22 cellular contexts compared by ENCODE assay signal in genomic region chr9:89364664-89365531, GRCh38. TPM values are rescaled to one million over a fixed set of nuclear protein-coding genes. Genes with fewer than 3 reads are reported as not detected.
A peak's percentile ranks its signal among the peaks of the same experiment; 100 is the strongest.
DNase-seq lines count a peak whose midpoint lies in the region; ATAC-seq and TF ChIP-seq lines count a peak whose summit lies in the region.
"Had no signal": no experiment of that assay in that cellular context is flagged by ENCODE, and none has a peak within 500 bp of the region (broad histone marks: within the 10 kb centered on the region; RNA-seq: fewer than 3 reads in every experiment).

No MANE protein-coding gene starts in this region.

- TF ChIP-seq CTCF in RWPE2 (IDR thresholded peaks at IDR 0.05; ENCODE audit: poor library complexity, severe bottlenecking) (no peak), type B pancreatic cell (conservative IDR thresholded peaks at IDR 0.05) (no peak)

- peaks cover 15% of the 10 kb centered on the region for H3K4me1 Mint-ChIP-seq in activated T-cell treated with anti-CD3 and anti-CD28 coated beads, Interleukin-2, amount 50 U/mL, for 24 hours (ENCODE audit: low read depth)
- peaks cover 3% of the 10 kb centered on the region for H3K4me1 Mint-ChIP-seq in type B pancreatic cell (ENCODE audit: unreplicated experiment)

- no peaks in the 10 kb centered on the region for H3K27me3 ChIP-seq in RWPE2 (ENCODE audit: insufficient read depth, poor library complexity, severe bottlenecking)
- H3K27me3 ChIP-seq: breast epithelium, dorsolateral prefrontal cortex, hepatocyte, ovary, SJCRH30 had no signal

- H3K9me3 Mint-ChIP-seq in activated T-cell treated with anti-CD3 and anti-CD28 coated beads, Interleukin-2, amount 50 U/mL, for 24 hours, result no peaks in the 10 kb centered on the region
- no peaks in the 10 kb centered on the region for H3K9me3 Mint-ChIP-seq in type B pancreatic cell
- H3K9me3 Mint-ChIP-seq: activated CD8-positive, alpha-beta T cell treated with anti-CD3 and anti-CD28 coated beads for 36 hours; stimulated activated naive B cell treated with anti-CD40 and anti-IgM and Interleukin-4, amounts not matched to agents 10 μg/mL and 1 μg/mL and 100 μg/mL, for 72 hours had no signal

- ATAC-seq in RWPE2 (ENCODE audit: low read depth) (0 out of 3 replicates have a peak, but pooled peaks have one; percentile 21), left lobe of liver (peak; percentile 9), HG03159 (IDR thresholded peaks at IDR 0.05; ENCODE audit: unreplicated experiment) (no peak), GM18505 (IDR thresholded peaks at IDR 0.05; ENCODE audit: unreplicated experiment) (no peak)
- ATAC-seq: activated CD8-positive, alpha-beta T cell treated with anti-CD3 and anti-CD28 coated beads for 36 hours; mucosa of descending colon; stimulated activated naive B cell treated with anti-CD40 and anti-IgM and Interleukin-4, amounts not matched to agents 10 μg/mL and 1 μg/mL and 100 μg/mL, for 72 hours had no signal

- H3K4me3 ChIP-seq in RWPE2 (ENCODE audit: severe bottlenecking), result no peak overlapping the region
- H3K4me3 ChIP-seq: breast epithelium, dorsolateral prefrontal cortex, hepatocyte, mucosa of descending colon, ovary, SJCRH30, skin epidermis had no signal

- no peak overlapping the region for H3K27ac ChIP-seq in RWPE2 (ENCODE audit: poor library complexity, severe bottlenecking)
- H3K27ac ChIP-seq: breast epithelium, hepatocyte, ovary, SJCRH30, skin epidermis had no signal

- H3K27me3 Mint-ChIP-seq in activated T-cell treated with anti-CD3 and anti-CD28 coated beads, Interleukin-2, amount 50 U/mL, for 24 hours, result no peaks in the 10 kb centered on the region
- no peaks in the 10 kb centered on the region for H3K27me3 Mint-ChIP-seq in type B pancreatic cell
- H3K27me3 Mint-ChIP-seq: activated CD8-positive, alpha-beta T cell treated with anti-CD3 and anti-CD28 coated beads for 36 hours; stimulated activated naive B cell treated with anti-CD40 and anti-IgM and Interleukin-4, amounts not matched to agents 10 μg/mL and 1 μg/mL and 100 μg/mL, for 72 hours had no signal

- no peak overlapping the region for H3K4me3 Mint-ChIP-seq in activated T-cell treated with anti-CD3 and anti-CD28 coated beads, Interleukin-2, amount 50 U/mL, for 24 hours
- peak overlapping the region; percentile 49 for H3K4me3 Mint-ChIP-seq in type B pancreatic cell
- H3K4me3 Mint-ChIP-seq: activated CD8-positive, alpha-beta T cell treated with anti-CD3 and anti-CD28 coated beads for 36 hours; stimulated activated naive B cell treated with anti-CD40 and anti-IgM and Interleukin-4, amounts not matched to agents 10 μg/mL and 1 μg/mL and 100 μg/mL, for 72 hours had no signal

- no peaks in the 10 kb centered on the region for H3K4me1 ChIP-seq in RWPE2 (ENCODE audit: insufficient read depth, poor library complexity, severe bottlenecking)
- H3K4me1 ChIP-seq: breast epithelium, SJCRH30 had no signal

- TF ChIP-seq POLR2A in GM18505 (IDR thresholded peaks at IDR 0.05; ENCODE audit: borderline replicate concordance, extremely low read depth, insufficient read depth, insufficient read length), result no peak

- peaks cover 19% of the 10 kb centered on the region for H3K36me3 ChIP-seq in RWPE2 (ENCODE audit: low read depth)
- H3K36me3 ChIP-seq: ovary had no signal

- H3K9me3 ChIP-seq in RWPE2 (ENCODE audit: severe bottlenecking), result no peaks in the 10 kb centered on the region
- H3K9me3 ChIP-seq: breast epithelium, mucosa of descending colon, ovary, SJCRH30 had no signal

- H3K36me3 Mint-ChIP-seq in activated T-cell treated with anti-CD3 and anti-CD28 coated beads, Interleukin-2, amount 50 U/mL, for 24 hours (ENCODE audit: low read depth), result peaks cover 48% of the 10 kb centered on the region
- H3K36me3 Mint-ChIP-seq in type B pancreatic cell, result peaks cover 4% of the 10 kb centered on the region

- DNase-seq in activated T-cell treated with anti-CD3 and anti-CD28 coated beads, Interleukin-2, amount 50 U/mL, for 24 hours, result no peak
- DNase-seq in activated T-cell treated with anti-CD3 and anti-CD28 coated beads for 4 hours (no peak), RWPE2 (ENCODE audit: low spot score) (peak; percentile 23), left lobe of liver (ENCODE audit: low spot score) (peak; percentile 39), type B pancreatic cell (ENCODE audit: extremely low spot score, unreplicated experiment) (no peak), SK-N-DZ (ENCODE audit: low spot score) (no peak)
- DNase-seq: activated CD8-positive, alpha-beta T cell treated with anti-CD3 and anti-CD28 coated beads for 36 hours; activated gamma-delta T cell treated with Interleukin-2 at 50 U/mL for 16 hours; KG1; kidney glomerular epithelial cell; mucosa of descending colon; NCI-H1105 treated with DMSO at 0.1 percent for 48 hours; NCI-H2227 treated with DMSO at 0.1 percent for 48 hours; SJCRH30; stimulated activated naive B cell treated with anti-CD40 and anti-IgM and Interleukin-4, amounts not matched to agents 10 μg/mL and 1 μg/mL and 100 μg/mL, for 72 hours had no signal

- peak overlapping the region; percentile 74 for H3K27ac Mint-ChIP-seq in activated T-cell treated with anti-CD3 and anti-CD28 coated beads, Interleukin-2, amount 50 U/mL, for 24 hours
- peak overlapping the region; percentile 77 for H3K27ac Mint-ChIP-seq in type B pancreatic cell
- H3K27ac Mint-ChIP-seq: activated CD8-positive, alpha-beta T cell treated with anti-CD3 and anti-CD28 coated beads for 36 hours had no signal

RNA-seq across cellular contexts. Expression of gene SECISBP2, which starts 46.6 kb away (rescaled TPM):
- total RNA-seq in left lobe of liver, result 19.1 TPM
- 47.1 and 49.6 TPM in 2 replicates for total RNA-seq in type B pancreatic cell (ENCODE audit: low replicate concordance)
- polyA plus RNA-seq in SK-N-DZ (2014; cell fraction: cytosol; rRNA removed), result 58.2 and 58.9 TPM in 2 replicates
- polyA plus RNA-seq in SK-N-DZ (2014; cell fraction: nucleus; rRNA removed), result 77.3 and 101 TPM in 2 replicates

RNA-seq across cellular contexts. Expression of gene CKS2, which starts 53.9 kb away (rescaled TPM):
- total RNA-seq in left lobe of liver, result 4.4 TPM
- 56.3 and 115 TPM in 2 replicates for total RNA-seq in type B pancreatic cell (ENCODE audit: low replicate concordance)
- polyA plus RNA-seq in SK-N-DZ (2014; cell fraction: cytosol; rRNA removed), result 389 and 393 TPM in 2 replicates
- polyA plus RNA-seq in SK-N-DZ (2014; cell fraction: nucleus; rRNA removed), result 222 and 336 TPM in 2 replicates

Comparison
In these comparisons a context has a peak if more than half of its experiments do, and no peak if none do; other contexts are left out.
1. DNase-seq: peak in RWPE2 (single experiment) and left lobe of liver (single experiment); none in activated T-cell treated with anti-CD3 and anti-CD28 coated beads, Interleukin-2, amount 50 U/mL, for 24 hours (single experiment), activated T-cell treated with anti-CD3 and anti-CD28 coated beads for 4 hours (single experiment), type B pancreatic cell (single experiment) and SK-N-DZ (single experiment).
2. ATAC-seq: peak in RWPE2 (single experiment) and left lobe of liver (single experiment); none in HG03159 (single experiment) and GM18505 (single experiment).
3. RNA of gene CKS2, which starts 53.9 kb away (total RNA-seq): 56.3 to 115 TPM in type B pancreatic cell; 4.4 TPM in left lobe of liver (single experiment); every median in the first group is over 10 times any median in the second.